Comparison of ENCODE assay signal across 15 cellular contexts in the genomic region with DNA sequence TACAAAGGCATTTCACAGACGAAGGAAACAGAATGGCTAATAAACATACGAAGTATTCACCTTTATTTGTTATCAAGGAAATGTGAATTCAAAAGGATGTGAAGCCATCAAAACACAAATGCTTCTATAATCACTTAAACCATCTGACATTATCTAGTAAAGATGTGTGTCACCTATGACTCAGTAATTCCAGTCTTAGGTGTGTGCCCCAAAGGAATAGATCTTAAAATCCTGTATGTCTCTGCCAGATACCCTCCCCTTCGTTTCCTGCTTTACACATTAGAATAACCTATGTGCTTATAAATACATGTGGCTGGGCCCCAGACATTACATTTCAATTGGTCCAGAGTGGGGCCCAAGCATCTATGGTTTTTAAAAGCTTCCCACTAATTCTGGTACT. TPM values are rescaled to one million over a fixed set of nuclear protein-coding genes. Genes with fewer than 3 reads are reported as not detected.
A peak's percentile ranks its signal among the peaks of the same experiment; 100 is the strongest.
DNase-seq lines count a peak whose midpoint lies in the region; ATAC-seq, FAIRE-seq and TF ChIP-seq lines count a peak whose summit lies in the region.
"Had no signal": no experiment of that assay in that cellular context is flagged by ENCODE, and none has a peak within 500 bp of the region (broad histone marks: within the 10 kb centered on the region; RNA-seq: fewer than 3 reads in every experiment).

No MANE protein-coding gene starts in this region.

- DNase-seq in SK-N-SH: no peak
- peak; percentile 64 for DNase-seq in HCT116 (ENCODE audit: low read depth, low spot score)
- no peak for DNase-seq in activated T-cell treated with anti-CD3 and anti-CD28 coated beads, Interleukin-2, amount 50 U/mL, for 72 hours
- peak; percentile 32 for DNase-seq in keratinocyte (ENCODE audit: low read depth, low spot score)
- no peak for DNase-seq in amygdala (lab: John Stamatoyannopoulos, UW)
- no peak for DNase-seq in NCI-H1092 treated with DMSO at 0.1 percent for 48 hours (lab: John Stamatoyannopoulos, UW)
- DNase-seq: left lung, NCI-H345, ovary, RPMI8226 had no signal

- no peak overlapping the region; the same call in 1 of the 2 replicates for H2AFZ ChIP-seq in SK-N-SH (ENCODE audit: low read depth)
- no peak overlapping the region for H2AFZ ChIP-seq in HCT116 (ENCODE audit: low read depth, low read length, poor library complexity, severe bottlenecking)
- H2AFZ ChIP-seq in keratinocyte (ENCODE audit: control insufficient read depth, low read length): no peak overlapping the region

- peak overlapping the region; percentile 87 for H3K27ac Mint-ChIP-seq in activated T-cell treated with anti-CD3 and anti-CD28 coated beads, Interleukin-2, amount 50 U/mL, for 72 hours
- H3K27ac Mint-ChIP-seq: dendritic cell treated with granulocyte-macrophage colony-stimulating factor and Interleukin-4, amounts not matched to agents 40 ng/mL and 50 ng/mL, for 4 days had no signal

- peak; percentile 71 for FAIRE-seq in keratinocyte (lab: Jason Lieb, UNC)
- FAIRE-seq: D721Med had no signal

- no peak for TF ChIP-seq CTCF in SK-N-SH (IDR thresholded peaks at IDR 0.05)
- no peak for TF ChIP-seq CTCF in HCT116 (IDR thresholded peaks at IDR 0.05 in 2 of 3, conservative IDR thresholded peaks at IDR 0.05 in 1 of 3; ENCODE audit: borderline replicate concordance in 1 of 3, insufficient read depth in 1 of 3, low read depth in 2 of 3, low read length in 2 of 3)
- TF ChIP-seq CTCF in keratinocyte (optimal IDR thresholded peaks at IDR 0.05 in 1 of 3, IDR thresholded peaks at IDR 0.05 in 1 of 3, conservative IDR thresholded peaks at IDR 0.05 in 1 of 3; ENCODE audit: extremely low read depth in 1 of 3, insufficient read depth in 2 of 3, low read length in 3 of 3): no peak

- WGBS in SK-N-SH (ENCODE audit: low lambda C conversion rate): 66% methylated on average over 3 of the region's 3 CpGs

- peaks cover 8% of the 10 kb centered on the region for H3F3A ChIP-seq in SK-N-SH (replicated peaks; ENCODE audit: insufficient read depth)

- TF ChIP-seq RAD21 in SK-N-SH (IDR thresholded peaks at IDR 0.05; ENCODE audit: low read length) (no peak), HCT116 (IDR thresholded peaks at IDR 0.05; ENCODE audit: low read depth) (no peak)

- intact Hi-C loops in HCT116 (cut with micrococcal nuclease): no loop called here

- no peak for TF ChIP-seq POLR2A in HCT116 (IDR thresholded peaks at IDR 0.05; ENCODE audit: borderline replicate concordance, extremely low read depth, insufficient read depth, insufficient read length)

- H3K27me3 Mint-ChIP-seq in activated T-cell treated with anti-CD3 and anti-CD28 coated beads, Interleukin-2, amount 50 U/mL, for 72 hours (ENCODE audit: low read depth): no peaks in the 10 kb centered on the region
- H3K27me3 Mint-ChIP-seq: dendritic cell treated with granulocyte-macrophage colony-stimulating factor and Interleukin-4, amounts not matched to agents 40 ng/mL and 50 ng/mL, for 4 days had no signal

- H3K36me3 ChIP-seq in SK-N-SH (replicated peaks in 1 of 2; ENCODE audit: control insufficient read depth in 1 of 2, insufficient read depth in 2 of 2, low read length in 1 of 2): peaks cover 17 to 28% of the 10 kb centered on the region in 2 experiments
- no peaks in the 10 kb centered on the region; a peak in 1 of 4 replicates for H3K36me3 ChIP-seq in HCT116 (ENCODE audit: control insufficient read depth in 1 of 2, insufficient read depth in 2 of 2, low read length in 2 of 2)
- peaks cover 0 to 1% of the 10 kb centered on the region in 2 experiments for H3K36me3 ChIP-seq in keratinocyte (ENCODE audit: control insufficient read depth in 2 of 2, extremely low read depth in 1 of 2, insufficient read depth in 2 of 2, low read length in 2 of 2)
- H3K36me3 ChIP-seq: ovary had no signal

- CTCF ChIA-PET in SK-N-SH (lab: Yijun Ruan, JAX) (no interaction called here), HCT116 (lab: Charles Lee) (no interaction called here)

- BruUV-seq in HCT116 (replicated peaks; lab: Mats Ljungman, UMichigan): no TSS peak

- H3K9me1 ChIP-seq in keratinocyte (ENCODE audit: control insufficient read depth, extremely low read depth, insufficient read depth, low read length): peaks cover 5% of the 10 kb centered on the region

- TF ChIP-seq EP300 in SK-N-SH (IDR thresholded peaks at IDR 0.05; ENCODE audit: borderline replicate concordance in 1 of 2, low read depth in 1 of 2, low read length in 1 of 2): no peak

- RAD21 ChIA-PET in HCT116 (lab: Charles Lee; ENCODE audit: low non-redundant PET in 1 of 2, low total read pairs in 2 of 2, uncharacterized antibody in 2 of 2, unreplicated experiment in 2 of 2): no interaction called here

- H3K4me1 Mint-ChIP-seq in activated T-cell treated with anti-CD3 and anti-CD28 coated beads, Interleukin-2, amount 50 U/mL, for 72 hours (ENCODE audit: low read depth): peaks cover 28% of the 10 kb centered on the region

- peak overlapping the region in 1 of 2 donors; percentile 54 for H3K4me3 Mint-ChIP-seq in activated T-cell treated with anti-CD3 and anti-CD28 coated beads, Interleukin-2, amount 50 U/mL, for 72 hours
- H3K4me3 Mint-ChIP-seq: dendritic cell treated with granulocyte-macrophage colony-stimulating factor and Interleukin-4, amounts not matched to agents 40 ng/mL and 50 ng/mL, for 4 days had no signal

- peaks cover 7 to 11% of the 10 kb centered on the region in 2 experiments; a peak in 1 of 4 replicates for H3K4me1 ChIP-seq in SK-N-SH (ENCODE audit: control insufficient read depth in 1 of 2, insufficient read depth in 2 of 2, low read depth in 1 of 2, low read length in 1 of 2)
- peaks cover 3 to 22% of the 10 kb centered on the region in 2 experiments; a peak in 3 of 4 replicates for H3K4me1 ChIP-seq in HCT116 (ENCODE audit: control insufficient read depth in 1 of 2, insufficient read depth in 2 of 2, low read length in 2 of 2)
- peaks cover 19% of the 10 kb centered on the region for H3K4me1 ChIP-seq in keratinocyte (ENCODE audit: control insufficient read depth, extremely low read depth, insufficient read depth, low read length)

- ATAC-seq in SK-N-SH treated with all-trans-retinoic acid at 6 μM for 48 hours (no peak), HCT116 (peak; percentile 76), GM19452 (IDR thresholded peaks at IDR 0.05; ENCODE audit: unreplicated experiment) (no peak)
- ATAC-seq in activated T-cell treated with anti-CD3 and anti-CD28 coated beads, Interleukin-2, amount 50 U/mL, for 72 hours (replicated peaks in 1 of 2): peak; percentile 80 to 86
- ATAC-seq: left lung had no signal

- H3K9me2 ChIP-seq in SK-N-SH: no peaks in the 10 kb centered on the region
- H3K9me2 ChIP-seq in HCT116 (ENCODE audit: insufficient read depth): no peaks in the 10 kb centered on the region

- dilution Hi-C loops in keratinocyte (cut with MboI; ENCODE audit: extremely low pct_ligation_motif_present, low sequenced_read_pairs): no loop called here

- H3K9ac ChIP-seq in SK-N-SH (no peak overlapping the region), HCT116 (ENCODE audit: low read length) (0 out of 2 replicates have a peak overlapping the region, but pooled peaks have one; percentile 7), keratinocyte (ENCODE audit: control insufficient read depth, extremely low read depth, insufficient read depth, low read length) (no peak overlapping the region)

- H3K36me3 Mint-ChIP-seq in activated T-cell treated with anti-CD3 and anti-CD28 coated beads, Interleukin-2, amount 50 U/mL, for 72 hours (ENCODE audit: insufficient read depth in 2 of 2): peaks cover 1 to 6% of the 10 kb centered on the region in 2 donors

- POLR2A ChIA-PET in SK-N-SH (lab: Yijun Ruan, JAX): no interaction called here
- POLR2A ChIA-PET in HCT116 (lab: Charles Lee): no interaction called here

- H3K4me3 ChIP-seq in SK-N-SH (ENCODE audit: low read depth in 2 of 2, low read length in 1 of 2) (no peak overlapping the region), HCT116 (replicated peaks in 1 of 2; ENCODE audit: low read depth in 1 of 2, low read length in 2 of 2) (peak overlapping the region in 1 of 2 experiments; percentile 7; a peak in 1 of 4 replicates), keratinocyte (ENCODE audit: control insufficient read depth in 2 of 3, extremely low read depth in 1 of 3, insufficient read depth in 2 of 3, low read depth in 1 of 3, low read length in 3 of 3) (no peak overlapping the region)
- H3K4me3 ChIP-seq: left lung, ovary had no signal

- H3K9me3 ChIP-seq in SK-N-SH (no peaks in the 10 kb centered on the region), HCT116 (ENCODE audit: control insufficient read depth in 1 of 2, insufficient read depth in 1 of 2, low read depth in 1 of 2, low read length in 2 of 2) (no peaks in the 10 kb centered on the region), keratinocyte (ENCODE audit: control insufficient read depth, low read depth, low read length) (no peaks in the 10 kb centered on the region)
- H3K9me3 ChIP-seq: ovary had no signal

- H3K4me2 ChIP-seq in SK-N-SH (peak overlapping the region; percentile 32; the same call in 1 of the 2 replicates), HCT116 (ENCODE audit: low read length) (peak overlapping the region; percentile 55), keratinocyte (ENCODE audit: control insufficient read depth, extremely low read depth, insufficient read depth, low read depth, low read length) (peak overlapping the region; percentile 35)

- no peaks in the 10 kb centered on the region for H4K20me1 ChIP-seq in SK-N-SH (ENCODE audit: insufficient read depth)
- no peaks in the 10 kb centered on the region for H4K20me1 ChIP-seq in HCT116 (ENCODE audit: insufficient read depth)
- no peaks in the 10 kb centered on the region for H4K20me1 ChIP-seq in keratinocyte (ENCODE audit: control insufficient read depth, extremely low read depth, insufficient read depth, low read length)

- H3K27ac ChIP-seq in SK-N-SH (ENCODE audit: low read depth in 2 of 2, low read length in 1 of 2): peak overlapping the region in 1 of 2 experiments; percentile 31; a peak in 1 of 4 replicates
- H3K27ac ChIP-seq in HCT116 (ENCODE audit: low read depth, low read length): no peak overlapping the region
- peak overlapping the region; percentile 38 for H3K27ac ChIP-seq in keratinocyte (ENCODE audit: control insufficient read depth, insufficient read depth, low read length)
- H3K27ac ChIP-seq: 22Rv1, left lung, ovary had no signal

- H3K27me3 ChIP-seq in SK-N-SH (ENCODE audit: insufficient read depth) (no peaks in the 10 kb centered on the region), HCT116 (ENCODE audit: insufficient read depth, low read length) (no peaks in the 10 kb centered on the region), keratinocyte (ENCODE audit: control insufficient read depth, extremely low read depth, insufficient read depth, low read length) (no peaks in the 10 kb centered on the region)
- H3K27me3 ChIP-seq: left lung, ovary had no signal

- H3K9me3 Mint-ChIP-seq in activated T-cell treated with anti-CD3 and anti-CD28 coated beads, Interleukin-2, amount 50 U/mL, for 72 hours: no peaks in the 10 kb centered on the region
- H3K9me3 Mint-ChIP-seq: dendritic cell treated with granulocyte-macrophage colony-stimulating factor and Interleukin-4, amounts not matched to agents 40 ng/mL and 50 ng/mL, for 4 days had no signal

- H3K79me2 ChIP-seq in SK-N-SH (ENCODE audit: insufficient read depth): no peaks in the 10 kb centered on the region
- H3K79me2 ChIP-seq in HCT116 (ENCODE audit: insufficient read depth, low read length): no peaks in the 10 kb centered on the region
- no peaks in the 10 kb centered on the region for H3K79me2 ChIP-seq in keratinocyte (ENCODE audit: control insufficient read depth, insufficient read depth, low read length)

RNA-seq across cellular contexts. Expression of a gene that starts 41.7 kb away (rescaled TPM):
- polyA plus RNA-seq in SK-N-SH (2012; rRNA removed) (1.6 and 2.4 TPM in 2 replicates), keratinocyte (2.6 to 5.4 TPM (median 3.5 TPM) in 3 replicates)
- polyA plus RNA-seq in SK-N-SH (2012; cell fraction: cytosol; rRNA removed): 2.2 and 2.8 TPM in 2 replicates
- polyA plus RNA-seq in SK-N-SH (2012; cell fraction: nucleus; rRNA removed): 2.4 and 4.6 TPM in 2 replicates
- total RNA-seq in HCT116 (2021; ENCODE audit: unreplicated experiment): 10.9 TPM
- polyA plus RNA-seq in HCT116 (2012): 2.2 and 2.7 TPM in 2 replicates
- total RNA-seq in activated T-cell treated with anti-CD3 and anti-CD28 coated beads, Interleukin-2, amount 50 U/mL, for 72 hours: 10 to 100 TPM; 19.5 to 23.1 TPM
- 4.9 TPM for polyA plus RNA-seq in keratinocyte (2011; ENCODE audit: low read depth)
- 1.4 and 2.4 TPM in 2 replicates for polyA plus RNA-seq in keratinocyte (2011; cell fraction: cytosol; rRNA removed)
- 5.4 and 9.6 TPM in 2 replicates for polyA plus RNA-seq in keratinocyte (2011; cell fraction: nucleus; rRNA removed)
- 1.9 and 3.2 TPM in 2 replicates for polyA plus RNA-seq in keratinocyte (2012; ENCODE audit: low replicate concordance)
- 0.49 to 6.3 TPM (median 1.5 TPM) in 3 replicates for polyA minus RNA-seq in keratinocyte
- 3.5 TPM for polyA minus RNA-seq in keratinocyte (2011; cell fraction: cytosol; rRNA and poly(A)+ RNA removed)
- 5.2 and 8.2 TPM in 2 replicates for polyA minus RNA-seq in keratinocyte (2011; cell fraction: nucleus; rRNA and poly(A)+ RNA removed)

RNA-seq across cellular contexts. Expression of a gene that starts 53.6 kb away (rescaled TPM):
- 13.5 and 20.7 TPM in 2 replicates for polyA plus RNA-seq in SK-N-SH (2012; rRNA removed)
- 15.5 and 19.9 TPM in 2 replicates for polyA plus RNA-seq in SK-N-SH (2012; cell fraction: cytosol; rRNA removed)
- 21.3 and 44.5 TPM in 2 replicates for polyA plus RNA-seq in SK-N-SH (2012; cell fraction: nucleus; rRNA removed)
- total RNA-seq in HCT116 (2021; ENCODE audit: unreplicated experiment): 17.6 TPM
- 7.4 and 8.9 TPM in 2 replicates for polyA plus RNA-seq in HCT116 (2012)
- total RNA-seq in activated T-cell treated with anti-CD3 and anti-CD28 coated beads, Interleukin-2, amount 50 U/mL, for 72 hours: 10 to 100 TPM; 31.1 to 34.7 TPM
- 19.8 to 32.4 TPM (median 25.9 TPM) in 3 replicates for polyA plus RNA-seq in keratinocyte
- 65.0 TPM for polyA plus RNA-seq in keratinocyte (2011; ENCODE audit: low read depth)
- polyA plus RNA-seq in keratinocyte (2011; cell fraction: cytosol; rRNA removed): 13.3 and 28.5 TPM in 2 replicates
- polyA plus RNA-seq in keratinocyte (2011; cell fraction: nucleus; rRNA removed): 58.7 and 59.8 TPM in 2 replicates
- 19.6 and 31.8 TPM in 2 replicates for polyA plus RNA-seq in keratinocyte (2012; ENCODE audit: low replicate concordance)
- polyA minus RNA-seq in keratinocyte: 5.8 to 36.2 TPM (median 30.8 TPM) in 3 replicates
- polyA minus RNA-seq in keratinocyte (2011; cell fraction: cytosol; rRNA and poly(A)+ RNA removed): 12.1 TPM
- polyA minus RNA-seq in keratinocyte (2011; cell fraction: nucleus; rRNA and poly(A)+ RNA removed): 34.7 and 51.7 TPM in 2 replicates

Comparison
In these comparisons a context has a peak if more than half of its experiments do, and no peak if none do; other contexts are left out.
1. DNase-seq: peak in HCT116 (single experiment) and keratinocyte (single experiment); none in SK-N-SH (single experiment), activated T-cell treated with anti-CD3 and anti-CD28 coated beads, Interleukin-2, amount 50 U/mL, for 72 hours (0 of 2), amygdala (0 of 56) and NCI-H1092 treated with DMSO at 0.1 percent for 48 hours (single experiment).
2. ATAC-seq: peak in HCT116 (single experiment) and activated T-cell treated with anti-CD3 and anti-CD28 coated beads, Interleukin-2, amount 50 U/mL, for 72 hours (2 of 2); none in SK-N-SH treated with all-trans-retinoic acid at 6 μM for 48 hours (single experiment) and GM19452 (single experiment).
3. Peak in every context shown above with its lines, with median percentiles within 50 percentile points of each other: H3K4me2 ChIP-seq.